In genomic region chr9:21172156-21172555, GRCh38 we compare ENCODE assay signal across 25 cellular contexts. TPM values are rescaled to one million over a fixed set of nuclear protein-coding genes. Genes with fewer than 3 reads are reported as not detected.
"Had no signal": no experiment of that assay in that cellular context is flagged by ENCODE, and none has a peak within 500 bp of the region (broad histone marks: within the 10 kb centered on the region; RNA-seq: fewer than 3 reads in every experiment).

No MANE protein-coding gene starts in this region.

- H3K4me3 ChIP-seq: stomach, suprapubic skin, testis, thoracic aorta, thyroid gland, tibial artery, tibial nerve, transverse colon, upper lobe of left lung, upper lobe of right lung, uterus, vagina had no signal

- H3K27ac ChIP-seq: stomach, suprapubic skin, testis, thoracic aorta, thyroid gland, tibial artery, tibial nerve, transverse colon, upper lobe of left lung, upper lobe of right lung, uterus, vagina had no signal

- DNase-seq: stimulated activated CD4-positive, alpha-beta T cell treated with anti-CD3 and anti-CD28 coated beads, Interleukin-2, amount 100 ng/mL, for 48 hours; stimulated activated CD4-positive, alpha-beta T cell treated with anti-CD3 and anti-CD28 coated beads, Interleukin-4, amount 100 ng/mL, for 1 hour; stimulated activated CD4-positive, alpha-beta T cell treated with anti-CD3 and anti-CD28 coated beads, Interleukin-4, amount 100 ng/mL, for 24 hours; stimulated activated CD4-positive, alpha-beta T cell treated with anti-CD3 and anti-CD28 coated beads, Interleukin-4, amount 100 ng/mL, for 4 hours; stimulated activated CD8-positive, alpha-beta memory T cell treated with anti-CD3 and anti-CD28 coated beads, Interleukin-4, amount 100 ng/mL, for 48 hours; stimulated activated naive B cell treated with anti-CD40 and anti-IgM and Interleukin-4, amounts not matched to agents 10 μg/mL and 1 μg/mL and 100 μg/mL, for 72 hours; stimulated activated naive CD4-positive, alpha-beta T cell; stimulated activated naive CD4-positive, alpha-beta T cell treated with Interleukin-2 at 50 U/mL for 16 hours; stimulated activated naive CD8-positive, alpha-beta T cell treated with anti-CD3 and anti-CD28 coated beads, Interleukin-15, amount 100 ng/mL, for 72 hours; stimulated activated naive CD8-positive, alpha-beta T cell treated with anti-CD3 and anti-CD28 coated beads, Interleukin-15, Interleukin-2, amounts not matched to agents 100 U/mL and 50 U/mL, for 24 hours; stomach; substantia nigra; testis; thyroid gland; tibial artery; transverse colon; upper lobe of left lung; upper lobe of right lung; uterus had no signal

- H3K27me3 ChIP-seq: stomach, suprapubic skin, testis, thyroid gland, tibial artery, tibial nerve, transverse colon, upper lobe of left lung, upper lobe of right lung, uterus, vagina had no signal

- H3K9me3 ChIP-seq: stomach, suprapubic skin, testis, thoracic aorta, thyroid gland, tibial artery, tibial nerve, transverse colon, upper lobe of left lung, upper lobe of right lung, uterus, vagina had no signal

- H3K36me3 ChIP-seq: stomach, suprapubic skin, thoracic aorta, thyroid gland, tibial artery, tibial nerve, transverse colon, upper lobe of left lung, upper lobe of right lung, uterus, vagina had no signal

- H3K4me1 ChIP-seq: stomach, suprapubic skin, testis, thyroid gland, tibial artery, tibial nerve, transverse colon, upper lobe of left lung, upper lobe of right lung, uterus, vagina had no signal

RNA-seq across cellular contexts. Expression of gene IFNA21, which starts 5.7 kb away (rescaled TPM):
- polyA plus RNA-seq: stomach, urinary bladder had no signal

RNA-seq across cellular contexts. Expression of gene IFNA4, which starts 15.2 kb away (rescaled TPM):
- polyA plus RNA-seq: stomach, thymus, urinary bladder had no signal

RNA-seq across cellular contexts. Expression of gene IFNA7, which starts 29.8 kb away (rescaled TPM):
- polyA plus RNA-seq: stomach, thymus, urinary bladder had no signal

RNA-seq across cellular contexts. Expression of gene IFNW1, which starts 30.5 kb away (rescaled TPM):
- polyA plus RNA-seq: stomach, thymus, urinary bladder had no signal

RNA-seq across cellular contexts. Expression of gene IFNA10, which starts 34.8 kb away (rescaled TPM):
- polyA plus RNA-seq: stomach, thymus, urinary bladder had no signal
